ENCODE assay signal across 9 cellular contexts in the genomic region with DNA sequence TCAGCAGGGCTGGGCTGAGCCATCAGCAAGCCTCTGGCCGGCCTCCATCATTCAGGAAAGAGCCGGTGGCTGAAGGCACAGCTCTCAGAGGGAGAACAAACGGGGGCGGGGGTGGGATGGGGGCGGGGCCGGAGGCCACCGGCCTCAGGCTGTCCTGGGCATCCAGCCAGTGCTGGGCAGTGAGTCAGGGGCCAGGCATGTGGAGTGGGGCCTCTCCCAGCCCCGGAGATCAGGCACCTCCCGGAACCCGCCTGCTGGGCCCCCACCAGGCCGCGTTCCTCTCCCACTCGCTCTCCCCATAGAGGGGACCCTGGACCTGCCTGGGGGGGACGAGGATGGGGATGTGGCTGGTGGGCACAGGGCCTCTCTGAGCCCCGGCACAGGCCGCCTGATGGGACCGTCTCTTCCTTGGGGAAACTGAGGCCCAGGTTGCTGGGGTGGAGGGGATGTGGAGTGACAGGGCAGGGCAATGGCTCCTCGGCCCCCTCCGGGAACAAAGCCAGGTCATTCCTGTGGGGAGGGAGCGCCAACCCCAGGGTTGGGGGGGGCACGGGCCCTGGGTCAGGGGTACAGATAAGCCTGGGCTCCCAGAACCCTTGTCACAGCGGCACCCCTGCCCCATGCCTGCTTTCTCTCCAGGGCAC. TPM values are rescaled to one million over a fixed set of nuclear protein-coding genes. Genes with fewer than 3 reads are reported as not detected.
DNase-seq lines count a peak whose midpoint lies in the region; ATAC-seq lines count a peak whose summit lies in the region.
"Had no signal": no experiment of that assay in that cellular context is flagged by ENCODE, and none has a peak within 500 bp of the region (broad histone marks: within the 10 kb centered on the region; RNA-seq: fewer than 3 reads in every experiment).

No MANE protein-coding gene starts in this region.

- ATAC-seq in GM19397 (IDR thresholded peaks at IDR 0.05; ENCODE audit: unreplicated experiment): no peak

- WGBS in esophagus, 2 donors: 9 to 18% methylated on average over 22 of the region's 22 CpGs

- intact Hi-C loops in activated T-helper 2 cell treated with anti-CD3 and anti-CD28 coated beads, Interferon-gamma antibody, Interleukin-2, Interleukin-4, amounts not matched to agents 10 μg/mL and 5 μg/mL and 100 μg/mL, durations not matched to agents 14 hours and 24 hours and 36 hours (cut with micrococcal nuclease): no loop called here

- CTCF ChIA-PET in CD8-positive, alpha-beta memory T cell (lab: Charles Lee): no interaction called here

- no peaks in the 10 kb centered on the region for H3K9me3 ChIP-seq in esophagus (ENCODE audit: control insufficient read depth in 2 of 2, insufficient read depth in 1 of 2, low read depth in 1 of 2, low read length in 1 of 2)
- no peaks in the 10 kb centered on the region for H3K9me3 ChIP-seq in CD8-positive, alpha-beta memory T cell (ENCODE audit: low read length)

- no peak overlapping the region for H3K27ac Mint-ChIP-seq in CD8-positive, alpha-beta memory T cell
- no peak overlapping the region for H3K27ac Mint-ChIP-seq in activated T-helper 2 cell treated with anti-CD3 and anti-CD28 coated beads, Interferon-gamma antibody, Interleukin-2, Interleukin-4, amounts not matched to agents 10 μg/mL and 5 μg/mL and 100 μg/mL, durations not matched to agents 14 hours and 24 hours and 36 hours

- H3K27me3 Mint-ChIP-seq in CD8-positive, alpha-beta memory T cell: peaks cover 0 to 4% of the 10 kb centered on the region in 2 donors
- H3K27me3 Mint-ChIP-seq in activated T-helper 2 cell treated with anti-CD3 and anti-CD28 coated beads, Interferon-gamma antibody, Interleukin-2, Interleukin-4, amounts not matched to agents 10 μg/mL and 5 μg/mL and 100 μg/mL, durations not matched to agents 14 hours and 24 hours and 36 hours (ENCODE audit: low read depth): no peaks in the 10 kb centered on the region

- peaks cover 7 to 17% of the 10 kb centered on the region in 2 donors for H3K4me1 ChIP-seq in esophagus (ENCODE audit: control insufficient read depth in 2 of 2, insufficient read depth in 2 of 2, low read length in 1 of 2)
- peaks cover 14% of the 10 kb centered on the region for H3K4me1 ChIP-seq in CD8-positive, alpha-beta memory T cell (ENCODE audit: insufficient read depth, low read length)

- no peaks in the 10 kb centered on the region for H3K36me3 Mint-ChIP-seq in CD8-positive, alpha-beta memory T cell
- H3K36me3 Mint-ChIP-seq in activated T-helper 2 cell treated with anti-CD3 and anti-CD28 coated beads, Interferon-gamma antibody, Interleukin-2, Interleukin-4, amounts not matched to agents 10 μg/mL and 5 μg/mL and 100 μg/mL, durations not matched to agents 14 hours and 24 hours and 36 hours (ENCODE audit: low read depth): peaks cover 23% of the 10 kb centered on the region

- no peaks in the 10 kb centered on the region for H3K9me3 Mint-ChIP-seq in CD8-positive, alpha-beta memory T cell
- H3K9me3 Mint-ChIP-seq in activated T-helper 2 cell treated with anti-CD3 and anti-CD28 coated beads, Interferon-gamma antibody, Interleukin-2, Interleukin-4, amounts not matched to agents 10 μg/mL and 5 μg/mL and 100 μg/mL, durations not matched to agents 14 hours and 24 hours and 36 hours: no peaks in the 10 kb centered on the region

- H3K27ac ChIP-seq in esophagus (ENCODE audit: low read depth in 2 of 2, low read length in 1 of 2): peak overlapping the region; percentile 87 to 91
- no peak overlapping the region for H3K27ac ChIP-seq in CD8-positive, alpha-beta memory T cell (ENCODE audit: low read depth, low read length)
- H3K27ac ChIP-seq: KMS-11 had no signal

- POLR2A ChIA-PET in CD8-positive, alpha-beta memory T cell (lab: Charles Lee): no interaction called here

- no peak overlapping the region for H3K4me3 Mint-ChIP-seq in CD8-positive, alpha-beta memory T cell
- no peak overlapping the region for H3K4me3 Mint-ChIP-seq in activated T-helper 2 cell treated with anti-CD3 and anti-CD28 coated beads, Interferon-gamma antibody, Interleukin-2, Interleukin-4, amounts not matched to agents 10 μg/mL and 5 μg/mL and 100 μg/mL, durations not matched to agents 14 hours and 24 hours and 36 hours (ENCODE audit: low read depth)

- no peak overlapping the region for H3K4me3 ChIP-seq in esophagus (ENCODE audit: low read depth in 1 of 2, low read length in 2 of 2)
- no peak overlapping the region for H3K4me3 ChIP-seq in CD8-positive, alpha-beta memory T cell (ENCODE audit: low read length)

- H3K4me1 Mint-ChIP-seq in CD8-positive, alpha-beta memory T cell: peaks cover 5 to 6% (median 6%) of the 10 kb centered on the region in 3 donors
- peaks cover 4% of the 10 kb centered on the region for H3K4me1 Mint-ChIP-seq in activated T-helper 2 cell treated with anti-CD3 and anti-CD28 coated beads, Interferon-gamma antibody, Interleukin-2, Interleukin-4, amounts not matched to agents 10 μg/mL and 5 μg/mL and 100 μg/mL, durations not matched to agents 14 hours and 24 hours and 36 hours (ENCODE audit: low read depth)

- peak; percentile 97 for DNase-seq in EH (ENCODE audit: low read depth)
- DNase-seq in RKO (ENCODE audit: low spot score): peak; percentile 78
- DNase-seq in mucosa of gallbladder (ENCODE audit: low spot score): peak; percentile 89
- DNase-seq in CD8-positive, alpha-beta memory T cell: no peak
- no peak for DNase-seq in SK-N-DZ (ENCODE audit: low spot score)
- no peak for DNase-seq in activated T-helper 2 cell treated with anti-CD3 and anti-CD28 coated beads, Interferon-gamma antibody, Interleukin-2, Interleukin-4, amounts not matched to agents 10 μg/mL and 5 μg/mL and 100 μg/mL, durations not matched to agents 14 hours and 24 hours and 36 hours (ENCODE audit: low spot score)

- no peaks in the 10 kb centered on the region for H3K27me3 ChIP-seq in esophagus (ENCODE audit: control insufficient read depth in 1 of 2, insufficient read depth in 2 of 2, low read length in 2 of 2)
- H3K27me3 ChIP-seq in CD8-positive, alpha-beta memory T cell (ENCODE audit: insufficient read depth, low read length, poor library complexity, severe bottlenecking): no peaks in the 10 kb centered on the region

- H3K36me3 ChIP-seq in esophagus (ENCODE audit: control insufficient read depth in 2 of 2, insufficient read depth in 2 of 2, low read length in 1 of 2): no peaks in the 10 kb centered on the region
- no peaks in the 10 kb centered on the region for H3K36me3 ChIP-seq in CD8-positive, alpha-beta memory T cell (ENCODE audit: insufficient read depth, low read length)

RNA-seq across cellular contexts. Expression of a gene that starts 12.9 kb away (rescaled TPM):
- 10 to 100 TPM in 1 of 2 donors, 1 to 10 TPM in 1; 3.7 to 11.4 TPM for polyA plus RNA-seq in esophagus
- total RNA-seq in mucosa of gallbladder: 2.1 TPM
- total RNA-seq in CD8-positive, alpha-beta memory T cell: 10 to 100 TPM; 35.3 to 37.2 TPM
- polyA plus RNA-seq in CD8-positive, alpha-beta memory T cell: not detected
- 120 and 144 TPM in 2 replicates for polyA plus RNA-seq in SK-N-DZ (2014; cell fraction: cytosol; rRNA removed)
- polyA plus RNA-seq in SK-N-DZ (2014; cell fraction: nucleus; rRNA removed): 99.3 and 99.7 TPM in 2 replicates
- total RNA-seq in activated T-helper 2 cell treated with anti-CD3 and anti-CD28 coated beads, Interferon-gamma antibody, Interleukin-2, Interleukin-4, amounts not matched to agents 10 μg/mL and 5 μg/mL and 100 μg/mL, durations not matched to agents 14 hours and 24 hours and 36 hours: 38.3 and 38.8 TPM in 2 replicates

RNA-seq across cellular contexts. Expression of a gene that starts 53.4 kb away (rescaled TPM):
- 10 to 100 TPM; 51.9 to 66.7 TPM for polyA plus RNA-seq in esophagus
- 190 TPM for total RNA-seq in mucosa of gallbladder
- total RNA-seq in CD8-positive, alpha-beta memory T cell: 10 to 100 TPM; 27.7 to 35.1 TPM
- polyA plus RNA-seq in CD8-positive, alpha-beta memory T cell: 8.2 TPM
- 23.7 and 27.5 TPM in 2 replicates for polyA plus RNA-seq in SK-N-DZ (2014; cell fraction: cytosol; rRNA removed)
- 14.4 and 19.8 TPM in 2 replicates for polyA plus RNA-seq in SK-N-DZ (2014; cell fraction: nucleus; rRNA removed)
- total RNA-seq in activated T-helper 2 cell treated with anti-CD3 and anti-CD28 coated beads, Interferon-gamma antibody, Interleukin-2, Interleukin-4, amounts not matched to agents 10 μg/mL and 5 μg/mL and 100 μg/mL, durations not matched to agents 14 hours and 24 hours and 36 hours: 138 and 140 TPM in 2 replicates

RNA-seq across cellular contexts. Expression of a gene that starts 54.7 kb away (rescaled TPM):
- polyA plus RNA-seq in esophagus: 10 to 100 TPM; 33.1 to 53.9 TPM
- total RNA-seq in mucosa of gallbladder: 225 TPM
- 1 to 10 TPM; 2.0 to 2.3 TPM for total RNA-seq in CD8-positive, alpha-beta memory T cell
- polyA plus RNA-seq in CD8-positive, alpha-beta memory T cell: 0.16 TPM
- polyA plus RNA-seq in SK-N-DZ (2014; cell fraction: cytosol; rRNA removed): 20.7 and 22.0 TPM in 2 replicates
- polyA plus RNA-seq in SK-N-DZ (2014; cell fraction: nucleus; rRNA removed): 14.7 and 21.7 TPM in 2 replicates
- 5.9 and 6.5 TPM in 2 replicates for total RNA-seq in activated T-helper 2 cell treated with anti-CD3 and anti-CD28 coated beads, Interferon-gamma antibody, Interleukin-2, Interleukin-4, amounts not matched to agents 10 μg/mL and 5 μg/mL and 100 μg/mL, durations not matched to agents 14 hours and 24 hours and 36 hours

Comparison
In these comparisons a context has a peak if more than half of its experiments do, and no peak if none do; other contexts are left out.
1. DNase-seq: peak in EH (single experiment), RKO (single experiment) and mucosa of gallbladder (single experiment); none in CD8-positive, alpha-beta memory T cell (0 of 5), SK-N-DZ (single experiment) and activated T-helper 2 cell treated with anti-CD3 and anti-CD28 coated beads, Interferon-gamma antibody, Interleukin-2, Interleukin-4, amounts not matched to agents 10 μg/mL and 5 μg/mL and 100 μg/mL, durations not matched to agents 14 hours and 24 hours and 36 hours (single experiment).
2. RNA of a gene that starts 12.9 kb away (total RNA-seq): 38.3 to 38.8 TPM in activated T-helper 2 cell treated with anti-CD3 and anti-CD28 coated beads, Interferon-gamma antibody, Interleukin-2, Interleukin-4, amounts not matched to agents 10 μg/mL and 5 μg/mL and 100 μg/mL, durations not matched to agents 14 hours and 24 hours and 36 hours and 35.3 to 37.2 TPM in CD8-positive, alpha-beta memory T cell; 2.1 TPM in mucosa of gallbladder (single experiment); every median in the first group is over 10 times any median in the second.
3. RNA of a gene that starts 54.7 kb away (total RNA-seq): 225 TPM in mucosa of gallbladder (single experiment); 5.9 to 6.5 TPM in activated T-helper 2 cell treated with anti-CD3 and anti-CD28 coated beads, Interferon-gamma antibody, Interleukin-2, Interleukin-4, amounts not matched to agents 10 μg/mL and 5 μg/mL and 100 μg/mL, durations not matched to agents 14 hours and 24 hours and 36 hours and 2.0 to 2.3 TPM in CD8-positive, alpha-beta memory T cell; every median in the first group is over 10 times any median in the second.